ENCODE assay signal across 9 cellular contexts in genomic region chr17:8016632-8017424, GRCh38. TPM values are rescaled to one million over a fixed set of nuclear protein-coding genes. Genes with fewer than 3 reads are reported as not detected.
A peak's percentile ranks its signal among the peaks of the same experiment; 100 is the strongest.
DNase-seq lines count a peak whose midpoint lies in the region; ATAC-seq and TF ChIP-seq lines count a peak whose summit lies in the region.
"Had no signal": no experiment of that assay in that cellular context is flagged by ENCODE, and none has a peak within 500 bp of the region (broad histone marks: within the 10 kb centered on the region; RNA-seq: fewer than 3 reads in every experiment).

No MANE protein-coding gene starts in this region.

- TF ChIP-seq CTCF in AG04449 (IDR thresholded peaks at IDR 0.05; ENCODE audit: insufficient read depth, low read length, missing control alignments) (peak; percentile 44), HFF-Myc (IDR thresholded peaks at IDR 0.05; ENCODE audit: low read depth, low read length, missing control alignments) (peak; percentile 57), kidney epithelial cell (IDR thresholded peaks at IDR 0.05; ENCODE audit: insufficient read depth, low read length, poor library complexity, severe bottlenecking) (peak; percentile 90)

- no peaks in the 10 kb centered on the region for H3K36me3 ChIP-seq in kidney epithelial cell (ENCODE audit: control insufficient read depth, insufficient read depth, low read length)

- POLR2A ChIA-PET in AG04449 (lab: Yijun Ruan, JAX): no interaction called here

- H3K4me1 Mint-ChIP-seq in T-helper 17 cell: peaks cover 11% of the 10 kb centered on the region

- CTCF ChIA-PET in AG04449 (lab: Yijun Ruan, JAX): interaction anchor here (0.7 to 5.1 kb wide), 11 partner anchors 8 to 104 kb away, joined by 3 to 33 read pairs (median 4); no protein-coding TSS in a partner anchor

- H3K27me3 Mint-ChIP-seq in T-helper 17 cell: peaks cover 51% of the 10 kb centered on the region

- peak; percentile 87 for ATAC-seq in T-helper 17 cell
- no peak for ATAC-seq in HG03139 (IDR thresholded peaks at IDR 0.05; ENCODE audit: unreplicated experiment)
- ATAC-seq in HG02885 (IDR thresholded peaks at IDR 0.05; ENCODE audit: poor library complexity, unreplicated experiment): no peak

- no peak for DNase-seq in AG04449 (ENCODE audit: low read depth, low spot score)
- no peak for DNase-seq in HFF-Myc (ENCODE audit: extremely low read depth, low read depth)
- no peak for DNase-seq in T-helper 17 cell
- DNase-seq in cerebellar cortex (ENCODE audit: low spot score): peak; percentile 50
- DNase-seq in kidney epithelial cell (ENCODE audit: low read depth): no peak
- peak; percentile 19 to 57 for DNase-seq in stimulated activated CD4-positive, alpha-beta T cell treated with anti-CD3 and anti-CD28 coated beads, Interleukin-15, amount 100 ng/mL, for 48 hours (ENCODE audit: low read depth in 2 of 2)

- peaks cover 2% of the 10 kb centered on the region for H3K36me3 Mint-ChIP-seq in T-helper 17 cell (ENCODE audit: low read depth)

- peak overlapping the region; percentile 85 for H3K4me3 Mint-ChIP-seq in T-helper 17 cell

- peaks cover 19% of the 10 kb centered on the region for H3K27me3 ChIP-seq in kidney epithelial cell (ENCODE audit: control insufficient read depth, insufficient read depth, low read length)

- H3K27ac Mint-ChIP-seq in T-helper 17 cell: no peak overlapping the region

- no peaks in the 10 kb centered on the region for H3K9me3 ChIP-seq in T-helper 17 cell (ENCODE audit: control insufficient read depth, low read length, poor library complexity, severe bottlenecking)

- no peak overlapping the region for H3K4me3 ChIP-seq in AG04449 (ENCODE audit: low read depth, low read length)
- peak overlapping the region; percentile 18; the same call in 1 of the 2 replicates for H3K4me3 ChIP-seq in HFF-Myc (replicated peaks; ENCODE audit: low read depth, low read length)
- H3K4me3 ChIP-seq in kidney epithelial cell (ENCODE audit: low read depth, low read length): peak overlapping the region; percentile 39

RNA-seq across cellular contexts. Expression of gene GUCY2D, which starts 14.4 kb away (rescaled TPM):
- total RNA-seq in T-helper 17 cell (under 1 TPM in 1 of 2 donors, not detected in 1; 0.08 TPM), kidney epithelial cell (0.07 TPM in 1 of 2 replicates, not detected in the other)
- total RNA-seq: skeletal muscle tissue had no signal

RNA-seq across cellular contexts. Expression of gene ALOX15B, which starts 22.0 kb away (rescaled TPM):
- total RNA-seq in T-helper 17 cell (not detected), kidney epithelial cell (0.29 TPM in 1 of 2 replicates, not detected in the other)

Comparison
In these comparisons a context has a peak if more than half of its experiments do, and no peak if none do; other contexts are left out.
1. DNase-seq: peak in cerebellar cortex (single experiment) and stimulated activated CD4-positive, alpha-beta T cell treated with anti-CD3 and anti-CD28 coated beads, Interleukin-15, amount 100 ng/mL, for 48 hours (2 of 2); none in AG04449 (single experiment), HFF-Myc (single experiment), T-helper 17 cell (0 of 3) and kidney epithelial cell (single experiment).
2. Peak in every context shown above with its lines, with median percentiles within 50 percentile points of each other: CTCF ChIP-seq.